12 cellular contexts compared by ENCODE assay signal in genomic region chr18:8616026-8616401, GRCh38. TPM values are rescaled to one million over a fixed set of nuclear protein-coding genes. Genes with fewer than 3 reads are reported as not detected.
DNase-seq lines count a peak whose midpoint lies in the region; ATAC-seq, FAIRE-seq and TF ChIP-seq lines count a peak whose summit lies in the region.
"Had no signal": no experiment of that assay in that cellular context is flagged by ENCODE, and none has a peak within 500 bp of the region (broad histone marks: within the 10 kb centered on the region; RNA-seq: fewer than 3 reads in every experiment).

No MANE protein-coding gene starts in this region.

- H3K27ac Mint-ChIP-seq in astrocyte (ENCODE audit: unreplicated experiment): peak overlapping the region; percentile 92

- H3K4me2 ChIP-seq in A549: peak overlapping the region; percentile 58
- peak overlapping the region; percentile 78 for H3K4me2 ChIP-seq in astrocyte (ENCODE audit: low read length)
- H3K4me2 ChIP-seq in mesenchymal stem cell (ENCODE audit: low read length, poor library complexity, severe bottlenecking): no peak overlapping the region

- no peak overlapping the region for H2BK120ac ChIP-seq in mesenchymal stem cell (ENCODE audit: low read depth, low read length)

- H2AK5ac ChIP-seq in mesenchymal stem cell (ENCODE audit: low read length, severe bottlenecking): no peak overlapping the region

- no peak overlapping the region for H3K4ac ChIP-seq in mesenchymal stem cell (ENCODE audit: low read depth in 1 of 2, low read length in 2 of 2)

- no peak overlapping the region for H2BK15ac ChIP-seq in mesenchymal stem cell (ENCODE audit: low read depth, poor library complexity, severe bottlenecking)

- no peak for TF ChIP-seq CTCF in A549 (IDR thresholded peaks at IDR 0.05)
- no peak for TF ChIP-seq CTCF in HEK293 (tag by site-specific recombination; IDR thresholded peaks at IDR 0.05)
- TF ChIP-seq CTCF in astrocyte (IDR thresholded peaks at IDR 0.05; ENCODE audit: insufficient read depth, low read depth, low read length): no peak

- peaks cover 98% of the 10 kb centered on the region for H3K79me2 ChIP-seq in astrocyte (ENCODE audit: insufficient read depth, low read length)

- H3K9me3 ChIP-seq in A549: no peaks in the 10 kb centered on the region
- no peaks in the 10 kb centered on the region for H3K9me3 ChIP-seq in HEK293 (ENCODE audit: control insufficient read depth, insufficient read depth, low read depth, low read length)
- H3K9me3 ChIP-seq in astrocyte (ENCODE audit: insufficient read depth, low read depth, low read length): no peaks in the 10 kb centered on the region
- no peaks in the 10 kb centered on the region for H3K9me3 ChIP-seq in mesenchymal stem cell (ENCODE audit: control insufficient read depth, low read length)
- H3K9me3 ChIP-seq: neutrophil had no signal

- H3K27me3 ChIP-seq in astrocyte (ENCODE audit: insufficient read depth, low read length) (no peaks in the 10 kb centered on the region), mesenchymal stem cell (ENCODE audit: control insufficient read depth in 1 of 2, insufficient read depth in 1 of 2, low read length in 2 of 2) (no peaks in the 10 kb centered on the region)

- H3K14ac ChIP-seq in mesenchymal stem cell (ENCODE audit: low read length in 2 of 2): no peak overlapping the region

- no peaks in the 10 kb centered on the region for H3K9me3 Mint-ChIP-seq in astrocyte (ENCODE audit: unreplicated experiment)

- H3K4me3 ChIP-seq in A549 (no peak overlapping the region), HEK293 (ENCODE audit: low read depth, low read length) (no peak overlapping the region), astrocyte (ENCODE audit: insufficient read depth, low read depth, low read length) (peak overlapping the region; percentile 15), mesenchymal stem cell (ENCODE audit: insufficient read depth in 1 of 2, low read depth in 1 of 2, low read length in 2 of 2) (peak overlapping the region in 1 of 2 experiments; percentile 40)

- no peak overlapping the region for H4K91ac ChIP-seq in mesenchymal stem cell (ENCODE audit: low read length)

- no peak overlapping the region for H2BK5ac ChIP-seq in mesenchymal stem cell (ENCODE audit: low read depth, low read length, poor library complexity, severe bottlenecking)

- ATAC-seq in A549: no peak

- FAIRE-seq in A549 (lab: Jason Lieb, UNC) (no peak), astrocyte (lab: Jason Lieb, UNC) (no peak), RCC 7860 (lab: Jason Lieb, UNC) (no peak)

- peaks cover 1% of the 10 kb centered on the region for H3K36me3 Mint-ChIP-seq in astrocyte (ENCODE audit: low read depth, unreplicated experiment)

- no peak for TF ChIP-seq RAD21 in A549 (conservative IDR thresholded peaks at IDR 0.05 in 1 of 2, IDR thresholded peaks at IDR 0.05 in 1 of 2)

- H3K9ac ChIP-seq in astrocyte (ENCODE audit: low read length) (peak overlapping the region; percentile 70), mesenchymal stem cell (ENCODE audit: low read length) (peak overlapping the region; percentile 60)

- H3K27ac ChIP-seq in A549: peak overlapping the region; percentile 58 to 82
- peak overlapping the region; percentile 25; the same call in 1 of the 2 replicates for H3K27ac ChIP-seq in HEK293 (ENCODE audit: extremely low read depth, low read depth, low read length)
- H3K27ac ChIP-seq in astrocyte (ENCODE audit: low read depth, low read length): peak overlapping the region; percentile 91
- peak overlapping the region; percentile 65 for H3K27ac ChIP-seq in mesenchymal stem cell (ENCODE audit: low read length, poor library complexity, severe bottlenecking)
- H3K27ac ChIP-seq: neutrophil had no signal

- no peaks in the 10 kb centered on the region for H3K27me3 Mint-ChIP-seq in astrocyte (ENCODE audit: low read depth, unreplicated experiment)
- H3K27me3 Mint-ChIP-seq: CD4-positive, CD25-positive, alpha-beta regulatory T cell had no signal

- H2BK12ac ChIP-seq in mesenchymal stem cell (ENCODE audit: low read length in 2 of 2): no peak overlapping the region

- TF ChIP-seq POLR2A in A549 (IDR thresholded peaks at IDR 0.05; ENCODE audit: low read length): no peak

- no peak for DNase-seq in A549 (ENCODE audit: low read depth in 1 of 2, low spot score in 1 of 2)
- peak; percentile 26 for DNase-seq in astrocyte (ENCODE audit: low read depth)
- DNase-seq in mesenchymal stem cell: no peak
- no peak for DNase-seq in RCC 7860 (ENCODE audit: low spot score)
- DNase-seq in SW 1271 (lab: John Stamatoyannopoulos, UW): no peak
- no peak for DNase-seq in mesenteric fat pad (ENCODE audit: low spot score)
- DNase-seq in activated CD4-positive, CD25-positive, alpha-beta regulatory T cell treated with anti-CD3 and anti-CD28 coated beads, Interleukin-2, amount 50 U/mL, for 72 hours: no peak
- DNase-seq: activated naive CD4-positive, alpha-beta T cell treated with anti-CD3 and anti-CD28 coated beads, Interleukin-2, amount 50 U/mL, for 16 hours; CD4-positive, CD25-positive, alpha-beta regulatory T cell; Right ventricle myocardium superior had no signal

- H3K4me1 ChIP-seq in A549 (peaks cover 26% of the 10 kb centered on the region), HEK293 (ENCODE audit: control insufficient read depth, insufficient read depth, low read length) (peaks cover 24% of the 10 kb centered on the region), astrocyte (ENCODE audit: insufficient read depth, low read length) (peaks cover 27% of the 10 kb centered on the region), mesenchymal stem cell (ENCODE audit: control insufficient read depth, insufficient read depth, low read depth, low read length) (peaks cover 11% of the 10 kb centered on the region)

- peaks cover 93% of the 10 kb centered on the region for H4K20me1 ChIP-seq in astrocyte (ENCODE audit: insufficient read depth, low read length)

- H4K8ac ChIP-seq in mesenchymal stem cell (ENCODE audit: low read length): no peak overlapping the region

- POLR2A ChIA-PET in A549 (lab: Yijun Ruan, JAX): no interaction called here
- POLR2A ChIA-PET in HEK293 (lab: Yijun Ruan, JAX): interaction anchor here (0.7 to 1.2 kb wide), 2 partner anchors 9 to 13 kb away, joined by 4 read pairs; no protein-coding TSS in a partner anchor

- no peak overlapping the region for H2AFZ ChIP-seq in astrocyte (ENCODE audit: low read depth, low read length)
- H2AFZ ChIP-seq in mesenchymal stem cell (ENCODE audit: low read depth, low read length): no peak overlapping the region

- H3K36me3 ChIP-seq in HEK293 (ENCODE audit: control insufficient read depth in 2 of 2, insufficient read depth in 1 of 2, low read length in 2 of 2): peaks cover 0 to 10% of the 10 kb centered on the region in 2 experiments; a peak in 2 of 3 replicates
- H3K36me3 ChIP-seq in astrocyte (ENCODE audit: insufficient read depth, low read length): no peaks in the 10 kb centered on the region
- H3K36me3 ChIP-seq in mesenchymal stem cell (ENCODE audit: control insufficient read depth in 1 of 2, insufficient read depth in 2 of 2, low read depth in 1 of 2, low read length in 2 of 2): peaks cover 6 to 7% of the 10 kb centered on the region in 2 experiments
- H3K36me3 ChIP-seq: neutrophil had no signal

- no peak for TF ChIP-seq EP300 in A549 (IDR thresholded peaks at IDR 0.05)

- CTCF ChIA-PET in A549 (lab: Yijun Ruan, JAX): interaction anchor here (0.6 to 1.8 kb wide), 2 partner anchors 10 to 719 kb away, joined by 3 to 4 read pairs; no protein-coding TSS in a partner anchor
- CTCF ChIA-PET in HEK293 (lab: Yijun Ruan, JAX): interaction anchor here (0.5 to 0.7 kb wide), 2 partner anchors 436 to 928 kb away, joined by 3 read pairs; no protein-coding TSS in a partner anchor

- no peak overlapping the region for H3K18ac ChIP-seq in mesenchymal stem cell (ENCODE audit: low read depth in 1 of 2, low read length in 2 of 2)

- H3K79me1 ChIP-seq in mesenchymal stem cell (replicated peaks; ENCODE audit: low read length, poor library complexity, severe bottlenecking): peaks cover 21% of the 10 kb centered on the region

- peaks cover 27% of the 10 kb centered on the region for H3K4me1 Mint-ChIP-seq in astrocyte (ENCODE audit: low read depth, unreplicated experiment)

- H3K4me3 Mint-ChIP-seq in astrocyte (ENCODE audit: unreplicated experiment): peak overlapping the region; percentile 3

- H3K23ac ChIP-seq in mesenchymal stem cell (ENCODE audit: low read length in 2 of 2): no peak overlapping the region

- WGBS in A549 (ENCODE audit: missing lambda C conversion rate): 80% methylated on average over 4 of the region's 4 CpGs
- 0% methylated on average over 1 of the region's 4 CpGs for WGBS in mesenchymal stem cell

TF ChIP-seq in A549, 52 proteins besides CTCF, POLR2A, EP300 and RAD21 (continues in another document):
- no peak for TF ChIP-seq BHLHE40 (IDR thresholded peaks at IDR 0.05; ENCODE audit: low read depth, low read length)
- TF ChIP-seq ZNF302 (CRISPR knock-in tag; IDR thresholded peaks at IDR 0.05): no peak
- TF ChIP-seq FOSB (CRISPR knock-in tag; IDR thresholded peaks at IDR 0.05): no peak
- no peak for TF ChIP-seq POLR2AphosphoS2 (conservative IDR thresholded peaks at IDR 0.05; ENCODE audit: low read length)

TF ChIP-seq in HEK293, 187 proteins besides CTCF, POLR2A, EP300 and RAD21:
- TF ChIP-seq ZNF341 (tag by site-specific recombination; IDR thresholded peaks at IDR 0.05; ENCODE audit: low read depth) (no peak), SP7 (tag by site-specific recombination; IDR thresholded peaks at IDR 0.05) (no peak), BCL6B (tag by site-specific recombination; IDR thresholded peaks at IDR 0.05) (no peak)

RNA-seq across cellular contexts. Expression of gene RAB12, which starts 6.8 kb away (rescaled TPM):
- polyA plus RNA-seq in A549 (2011; rRNA removed) (27.6 and 31.3 TPM in 2 replicates), A549 (2017; fragmentation: RNase III; extraction: RNeasy Plus Mini Kit Qiagen cat#74134 plus additional on column Dnase treatment) (23.2 to 23.9 TPM (median 23.4 TPM) in 3 replicates)
- 7.4 and 7.6 TPM in 2 replicates for polyA plus RNA-seq in A549 (2012; cell fraction: cytosol; rRNA removed)
- polyA plus RNA-seq in A549 (2012; cell fraction: nucleus; rRNA removed): 4.0 and 7.3 TPM in 2 replicates
- polyA minus RNA-seq in A549 (2011; rRNA and poly(A)+ RNA removed): 8.7 and 9.3 TPM in 2 replicates
- total RNA-seq in astrocyte (49.4 and 52.6 TPM in 2 replicates), mesenteric fat pad (43.8 TPM)
- polyA plus RNA-seq in mesenchymal stem cell (2013, experiment 1 of 2): 29.5 TPM
- 30.1 TPM for polyA plus RNA-seq in mesenchymal stem cell (2013, experiment 2 of 2)

Comparison
In these comparisons a context has a peak if more than half of its experiments do, and no peak if none do; other contexts are left out.
1. H3K27ac ChIP-seq: peak in every context shown above with its lines; median percentile 91 in astrocyte; 70 in A549; 65 in mesenchymal stem cell; 25 in HEK293.